ENCODE assay signal across 8 cellular contexts in genomic region chr5:142012792-142013388, GRCh38. TPM values are rescaled to one million over a fixed set of nuclear protein-coding genes. Genes with fewer than 3 reads are reported as not detected.
DNase-seq lines count a peak whose midpoint lies in the region; ATAC-seq lines count a peak whose summit lies in the region.

Gene GNPDA1, minus strand, starts transcription at chr5:142013027. Its CDS starts 992 bp downstream, at chr5:142012035.

- DNase-seq in NCI-H1105 treated with DMSO at 0.1 percent for 48 hours (lab: John Stamatoyannopoulos, UW) (peak; percentile 39), NCI-H1105 (lab: John Stamatoyannopoulos, UW) (no peak), NCI-H345 (lab: John Stamatoyannopoulos, UW) (peak; percentile 78), dedifferentiated amniotic fluid mesenchymal stem cell (ENCODE audit: extremely low spot score) (peak; percentile 54), left lobe of liver (ENCODE audit: low spot score) (peak; percentile 88)
- DNase-seq in activated CD4-positive, alpha-beta T cell treated with anti-CD3 and anti-CD28 coated beads for 48 hours, result peak; percentile 74
- peak; percentile 68 for DNase-seq in stimulated activated CD4-positive, alpha-beta T cell treated with anti-CD3 and anti-CD28 coated beads, Interleukin-4, amount 100 ng/mL, for 1 hour

- peak; percentile 75 for ATAC-seq in HG02852 (IDR thresholded peaks at IDR 0.05; ENCODE audit: unreplicated experiment)
- ATAC-seq in left lobe of liver, result peak; percentile 83

RNA-seq across cellular contexts. Expression of gene GNPDA1, which starts in this region (rescaled TPM):
- total RNA-seq in left lobe of liver, result 8.8 TPM
